Comparison of ENCODE assay signal across 8 cellular contexts in the genomic region with DNA sequence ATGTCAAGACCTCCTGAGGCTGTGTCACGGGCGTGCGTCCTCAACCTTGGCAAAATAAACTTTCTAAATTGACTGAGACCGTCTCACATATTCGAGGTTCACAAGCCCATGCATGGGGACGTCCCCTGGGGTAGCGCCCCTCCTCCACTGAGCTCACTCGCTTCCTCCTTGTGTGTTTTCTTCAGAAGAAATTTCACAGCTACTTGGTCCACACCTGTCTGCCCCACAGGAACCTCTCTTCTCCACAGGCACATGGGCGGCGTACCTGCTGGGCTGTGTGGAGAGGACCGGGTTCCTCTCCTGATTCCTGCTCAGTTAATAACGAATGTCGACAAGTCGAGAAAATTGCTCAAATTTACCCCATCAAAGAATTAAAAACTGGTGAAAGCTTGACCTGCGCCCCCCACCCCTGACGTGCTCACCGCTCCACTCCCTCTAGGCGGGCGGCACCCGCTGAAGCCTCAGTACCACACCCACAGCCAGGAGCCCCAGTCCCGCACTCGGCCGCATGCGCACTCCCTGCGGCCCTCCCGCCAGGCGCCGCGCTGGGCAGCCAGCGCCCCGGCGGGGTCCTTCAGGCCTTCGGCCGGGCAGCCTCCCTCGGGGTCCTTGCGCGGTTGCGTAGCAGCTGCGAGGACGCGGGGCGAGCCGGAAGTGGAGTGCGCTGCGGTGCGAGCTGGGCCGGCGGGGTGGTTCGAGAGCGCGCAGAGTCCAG. TPM values are rescaled to one million over a fixed set of nuclear protein-coding genes. Genes with fewer than 3 reads are reported as not detected.
DNase-seq lines count a peak whose midpoint lies in the region; TF ChIP-seq lines count a peak whose summit lies in the region.
"Not testable (repeated sequence)": the region's sequence is repeated elsewhere in the genome, so short reads cannot be mapped to it uniquely, and the experiment has no call there.

A gene (plus strand): TSS at position 651 of the 715 bp plus-strand sequence. CDS start 1,341 bp downstream, outside the sequence.

- intact Hi-C loops in colonic mucosa (cut with DNase I): not testable (repeated sequence)

- DNase-seq in HFF-Myc (ENCODE audit: extremely low read depth, low read depth): not testable (repeated sequence)
- DNase-seq in KBM-7 (peak; percentile 81), colonic mucosa (peak; percentile 88), inferior parietal cortex (ENCODE audit: extremely low spot score) (peak; percentile 66), retinal pigment epithelial cell (ENCODE audit: low read depth) (peak; percentile 20), tibial nerve (ENCODE audit: low spot score in 2 of 2) (peak; percentile 44 to 65)
- peak; percentile 89 for DNase-seq in activated CD4-positive, alpha-beta memory T cell treated with anti-CD3 and anti-CD28 coated beads, Interleukin-2, amount 10 ng/mL, durations not matched to agents 7 days and 5 days

- POLR2A ChIA-PET in activated CD4-positive, alpha-beta memory T cell treated with anti-CD3 and anti-CD28 coated beads, Interleukin-2, amount 10 ng/mL, durations not matched to agents 7 days and 5 days (lab: Charles Lee): not testable (repeated sequence)

- WGBS in tibial nerve, 2 donors: 2% methylated on average over 8 of the region's 51 CpGs; no CpG with 5 or more reads in 1 of the 2 donors

- H3K9me3 Mint-ChIP-seq in activated CD4-positive, alpha-beta memory T cell treated with anti-CD3 and anti-CD28 coated beads, Interleukin-2, amount 10 ng/mL, durations not matched to agents 7 days and 5 days: not testable (repeated sequence)

- H3K36me3 Mint-ChIP-seq in activated CD4-positive, alpha-beta memory T cell treated with anti-CD3 and anti-CD28 coated beads, Interleukin-2, amount 10 ng/mL, durations not matched to agents 7 days and 5 days (ENCODE audit: low read depth): not testable (repeated sequence)

- TF ChIP-seq CTCF in GM12875 (IDR thresholded peaks at IDR 0.05; ENCODE audit: borderline replicate concordance, insufficient read depth, low read depth, low read length); HFF-Myc (IDR thresholded peaks at IDR 0.05; ENCODE audit: low read depth, low read length, missing control alignments); colonic mucosa (IDR thresholded peaks at IDR 0.05); retinal pigment epithelial cell (conservative IDR thresholded peaks at IDR 0.05; ENCODE audit: low read depth, low read length); tibial nerve (IDR thresholded peaks at IDR 0.05): not testable (repeated sequence)

- H3K9me3 ChIP-seq in colonic mucosa, tibial nerve: not testable (repeated sequence)

- not testable (repeated sequence) for H3K4me1 ChIP-seq in colonic mucosa
- H3K4me1 ChIP-seq in tibial nerve: peaks cover 0 to 14% (median 2%) of the 10 kb centered on the region in 4 donors

- peak within 1 kb of the TSS; percentile 48 for H3K4me3 ChIP-seq in GM12875 (ENCODE audit: low read depth, low read length)
- peak within 1 kb of the TSS; percentile 53 for H3K4me3 ChIP-seq in HFF-Myc (replicated peaks; ENCODE audit: low read depth, low read length)
- peak within 1 kb of the TSS; percentile 34 for H3K4me3 ChIP-seq in colonic mucosa
- peak within 1 kb of the TSS; percentile 57 for H3K4me3 ChIP-seq in retinal pigment epithelial cell (ENCODE audit: low read length)
- peak within 1 kb of the TSS; percentile 33 to 57 (median 49) for H3K4me3 ChIP-seq in tibial nerve

- in situ Hi-C loops in KBM-7 (cut with MboI; ENCODE audit: low pct_unique_long_range_greater_than_20kb, low sequenced_read_pairs): not testable (repeated sequence)

- not testable (repeated sequence) for TF ChIP-seq POLR2A in tibial nerve (IDR thresholded peaks at IDR 0.05)

- H3K4me1 Mint-ChIP-seq in activated CD4-positive, alpha-beta memory T cell treated with anti-CD3 and anti-CD28 coated beads, Interleukin-2, amount 10 ng/mL, durations not matched to agents 7 days and 5 days: peaks cover 11% of the 10 kb centered on the region

- not testable (repeated sequence) for H3K27me3 Mint-ChIP-seq in activated CD4-positive, alpha-beta memory T cell treated with anti-CD3 and anti-CD28 coated beads, Interleukin-2, amount 10 ng/mL, durations not matched to agents 7 days and 5 days

- peak within 1 kb of the TSS; percentile 75 for H3K4me3 Mint-ChIP-seq in activated CD4-positive, alpha-beta memory T cell treated with anti-CD3 and anti-CD28 coated beads, Interleukin-2, amount 10 ng/mL, durations not matched to agents 7 days and 5 days

- H3K27ac ChIP-seq in colonic mucosa: not testable (repeated sequence)
- H3K27ac ChIP-seq in tibial nerve: peak within 1 kb of the TSS in 3 of 4 donors; percentile 34 to 54 (median 50)

- H3K9ac ChIP-seq in colonic mucosa (ENCODE audit: low read depth in 2 of 2, low read length in 2 of 2): peak within 1 kb of the TSS; percentile 26 to 43

- peak in 1 of 2 donors; percentile 41 for TF ChIP-seq EP300 in tibial nerve (IDR thresholded peaks at IDR 0.05)

- H3K36me3 ChIP-seq in colonic mucosa: not testable (repeated sequence)
- peaks cover 0 to 24% (median 0%) of the 10 kb centered on the region in 3 donors for H3K36me3 ChIP-seq in tibial nerve

- CTCF ChIA-PET in activated CD4-positive, alpha-beta memory T cell treated with anti-CD3 and anti-CD28 coated beads, Interleukin-2, amount 10 ng/mL, durations not matched to agents 7 days and 5 days (lab: Charles Lee): interaction anchor here (1.3 kb wide), 1 partner anchor 73 kb away, joined by 3 read pairs; no protein-coding TSS in a partner anchor

- H3K27ac Mint-ChIP-seq in activated CD4-positive, alpha-beta memory T cell treated with anti-CD3 and anti-CD28 coated beads, Interleukin-2, amount 10 ng/mL, durations not matched to agents 7 days and 5 days: peak within 1 kb of the TSS; percentile 56

- H3K27me3 ChIP-seq in colonic mucosa, tibial nerve: not testable (repeated sequence)

RNA-seq across cellular contexts. Expression of the gene that starts here (rescaled TPM):
- 10 to 100 TPM; 13.5 to 14.1 TPM for total RNA-seq in activated CD4-positive, alpha-beta memory T cell treated with anti-CD3 and anti-CD28 coated beads, Interleukin-2, amount 10 ng/mL, durations not matched to agents 7 days and 5 days
- total RNA-seq in colonic mucosa (10 to 100 TPM in 1 of 2 donors, 1 to 10 TPM in 1; 9.3 to 19.4 TPM), tibial nerve (10 to 100 TPM in 3 of 4 donors, 1 to 10 TPM in 1; 6.9 to 24.7 (median 20.3) TPM)
